In the genomic region with DNA sequence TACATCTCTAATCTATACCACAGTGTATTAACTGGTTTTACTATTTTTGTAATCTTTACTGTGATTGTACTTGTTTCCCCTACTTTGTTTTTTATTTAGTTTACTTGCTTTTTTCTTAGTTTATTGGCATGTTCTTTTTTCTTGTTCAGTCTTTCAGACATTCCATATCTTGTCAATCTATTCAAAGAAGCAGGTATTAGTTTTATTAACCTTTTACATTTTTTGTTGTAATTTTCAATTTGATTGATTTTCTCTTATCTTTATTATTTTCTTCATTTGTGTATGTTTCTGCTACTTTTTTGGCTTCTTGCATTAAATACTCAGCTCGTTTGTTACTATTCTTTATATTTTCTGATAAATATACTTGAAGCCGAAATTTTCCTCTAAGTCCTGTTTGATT, we compare ENCODE assay signal across 39 cellular contexts. TPM values are rescaled to one million over a fixed set of nuclear protein-coding genes. Genes with fewer than 3 reads are reported as not detected.
"Had no signal": no experiment of that assay in that cellular context is flagged by ENCODE, and none has a peak within 500 bp of the region (broad histone marks: within the 10 kb centered on the region; RNA-seq: fewer than 3 reads in every experiment).

No MANE protein-coding gene starts in this region.

- DNase-seq: activated effector memory CD4-positive, alpha-beta T cell treated with anti-CD3 and anti-CD28 coated beads, Interleukin-2, amount 50 U/mL, for 16 hours; activated effector memory CD4-positive, alpha-beta T cell treated with Interleukin-2 at 50 U/mL for 16 hours; activated gamma-delta T cell; activated gamma-delta T cell treated with Interleukin-2 at 50 U/mL for 16 hours; activated naive CD4-positive, alpha-beta T cell; activated naive CD4-positive, alpha-beta T cell treated with anti-CD3 and anti-CD28 coated beads for 36 hours; activated naive CD4-positive, alpha-beta T cell treated with anti-CD3 and anti-CD28 coated beads, Interleukin-2, amount 10 ng/mL, durations not matched to agents 7 days and 5 days; activated naive CD4-positive, alpha-beta T cell treated with anti-CD3 and anti-CD28 coated beads, Interleukin-2, amount 50 U/mL, for 16 hours; activated naive CD4-positive, alpha-beta T cell treated with Interleukin-2 at 50 U/mL for 16 hours; activated naive CD8-positive, alpha-beta T cell treated with anti-CD3 and anti-CD28 coated beads for 36 hours; activated naive CD8-positive, alpha-beta T cell treated with anti-CD3 and anti-CD28 coated beads, Interleukin-2, amount 10 ng/mL, durations not matched to agents 7 days and 5 days; activated naive CD8-positive, alpha-beta T cell treated with anti-CD3 and anti-CD28 coated beads, Interleukin-2, amount 50 U/mL, for 24 hours; activated T-cell treated with anti-CD3 and anti-CD28 coated beads, Interleukin-2, amount 50 U/mL, for 24 hours; activated T-cell treated with anti-CD3 and anti-CD28 coated beads, Interleukin-2, amount 50 U/mL, for 4 hours; activated T-cell treated with anti-CD3 and anti-CD28 coated beads, Interleukin-2, amount 50 U/mL, for 48 hours; activated T-cell treated with anti-CD3 and anti-CD28 coated beads, Interleukin-2, amount 50 U/mL, for 72 hours; adrenal gland; amniotic stem cell; amygdala; anterior cingulate cortex; aorta; body of pancreas; brain microvascular endothelial cell; caudate nucleus; central memory CD4-positive, alpha-beta T cell; cerebellar nuclear complex had no signal

- H3K4me3 ChIP-seq: adrenal gland, ascending aorta, body of pancreas, breast epithelium, cardiac muscle cell had no signal

- H3K27ac ChIP-seq: adrenal gland, ascending aorta, body of pancreas, brain microvascular endothelial cell, breast epithelium, cardiac muscle cell had no signal

- FAIRE-seq: astrocyte, bronchial epithelial cell had no signal

- H3K4me1 ChIP-seq: adrenal gland, ascending aorta, body of pancreas, breast epithelium had no signal

- H3K9me3 ChIP-seq: adrenal gland, body of pancreas had no signal

- H3K36me3 ChIP-seq: adrenal gland, ascending aorta, brain microvascular endothelial cell, breast epithelium, cardiac muscle cell had no signal

- ATAC-seq: activated naive CD4-positive, alpha-beta T cell treated with anti-CD3 and anti-CD28 coated beads, Interleukin-2, amount 50 U/mL, for 72 hours; activated naive CD8-positive, alpha-beta T cell treated with anti-CD3 and anti-CD28 coated beads, Interleukin-2, amount 50 U/mL, for 24 hours; activated T-cell treated with anti-CD3 and anti-CD28 coated beads, Interleukin-2, amount 50 U/mL, for 4 hours; activated T-cell treated with anti-CD3 and anti-CD28 coated beads, Interleukin-2, amount 50 U/mL, for 72 hours; activated T-helper 17 cell treated with anti-CD3 and anti-CD28 coated beads, Interleukin-2, amount 50 U/mL, for 72 hours; body of pancreas had no signal

- H3K27me3 ChIP-seq: ascending aorta, brain microvascular endothelial cell had no signal

RNA-seq across cellular contexts. Expression of gene TLX1, which starts 41.6 kb away (rescaled TPM):
- total RNA-seq: activated naive CD4-positive, alpha-beta T cell treated with anti-CD3 and anti-CD28 coated beads for 36 hours; activated naive CD4-positive, alpha-beta T cell treated with anti-CD3 and anti-CD28 coated beads, Interleukin-2, amount 50 U/mL, for 72 hours; activated naive CD8-positive, alpha-beta T cell treated with anti-CD3 and anti-CD28 coated beads for 36 hours; activated naive CD8-positive, alpha-beta T cell treated with anti-CD3 and anti-CD28 coated beads, Interleukin-2, amount 10 ng/mL, durations not matched to agents 7 days and 5 days; activated T-cell treated with anti-CD3 and anti-CD28 coated beads, Interleukin-2, amount 50 U/mL, for 4 hours; activated T-cell treated with anti-CD3 and anti-CD28 coated beads, Interleukin-2, amount 50 U/mL, for 72 hours; activated T-helper 1 cell treated with anti-CD3 and anti-CD28 coated beads, Interleukin-12 subunit alpha, Interleukin-12 subunit beta, Interleukin-2, Interleukin-4 antibody, amounts not matched to agents 30 ng/mL and 10 ng/mL and 1 ng/mL, durations not matched to agents 14 hours and 24 hours and 36 hours; activated T-helper 17 cell treated with anti-CD3 and anti-CD28 coated beads, Interleukin-2, amount 50 U/mL, for 72 hours; activated T-helper 2 cell treated with anti-CD3 and anti-CD28 coated beads, Interferon-gamma antibody, Interleukin-2, Interleukin-4, amounts not matched to agents 10 μg/mL and 5 μg/mL and 100 μg/mL, durations not matched to agents 14 hours and 24 hours and 36 hours; adrenal gland; aorta; ascending aorta; astrocyte; breast epithelium; bronchial epithelial cell; cardiac septum; cerebellum; chondrocyte had no signal
- polyA plus RNA-seq: adrenal gland had no signal

RNA-seq across cellular contexts. Expression of gene LBX1, which starts 56.5 kb away (rescaled TPM):
- total RNA-seq: activated naive CD4-positive, alpha-beta T cell treated with anti-CD3 and anti-CD28 coated beads for 36 hours; activated naive CD4-positive, alpha-beta T cell treated with anti-CD3 and anti-CD28 coated beads, Interleukin-2, amount 50 U/mL, for 72 hours; activated naive CD8-positive, alpha-beta T cell treated with anti-CD3 and anti-CD28 coated beads for 36 hours; activated naive CD8-positive, alpha-beta T cell treated with anti-CD3 and anti-CD28 coated beads, Interleukin-2, amount 10 ng/mL, durations not matched to agents 7 days and 5 days; activated T-cell treated with anti-CD3 and anti-CD28 coated beads, Interleukin-2, amount 50 U/mL, for 4 hours; activated T-cell treated with anti-CD3 and anti-CD28 coated beads, Interleukin-2, amount 50 U/mL, for 72 hours; activated T-helper 1 cell treated with anti-CD3 and anti-CD28 coated beads, Interleukin-12 subunit alpha, Interleukin-12 subunit beta, Interleukin-2, Interleukin-4 antibody, amounts not matched to agents 30 ng/mL and 10 ng/mL and 1 ng/mL, durations not matched to agents 14 hours and 24 hours and 36 hours; activated T-helper 17 cell treated with anti-CD3 and anti-CD28 coated beads, Interleukin-2, amount 50 U/mL, for 72 hours; activated T-helper 2 cell treated with anti-CD3 and anti-CD28 coated beads, Interferon-gamma antibody, Interleukin-2, Interleukin-4, amounts not matched to agents 10 μg/mL and 5 μg/mL and 100 μg/mL, durations not matched to agents 14 hours and 24 hours and 36 hours; aorta; ascending aorta; astrocyte; body of pancreas; breast epithelium; bronchial epithelial cell; cardiac muscle cell; chondrocyte had no signal
- polyA plus RNA-seq: adipose tissue, adrenal gland, aorta, cardiac muscle cell had no signal
